ENCODE assay signal across 28 cellular contexts in genomic region chr2:24363306-24363705, GRCh38.
"Had no signal": no experiment of that assay in that cellular context is flagged by ENCODE, and none has a peak within 500 bp of the region (broad histone marks: within the 10 kb centered on the region; RNA-seq: fewer than 3 reads in every experiment).

No MANE protein-coding gene starts in this region.

- H3K4me3 Mint-ChIP-seq: activated CD4-positive, alpha-beta T cell treated with anti-CD3 and anti-CD28 coated beads, Interleukin-2, amount 10 ng/mL, durations not matched to agents 7 days and 5 days; activated CD8-positive, alpha-beta T cell treated with anti-CD3 and anti-CD28 coated beads for 36 hours; activated naive CD8-positive, alpha-beta T cell; mesothelial cell of epicardium; neural progenitor cell; stimulated activated naive B cell treated with anti-CD40 and anti-IgM and Interleukin-4, amounts not matched to agents 10 μg/mL and 1 μg/mL and 100 μg/mL, for 72 hours; T-helper 2 cell treated with Interferon-gamma antibody and Interleukin-4, amounts not matched to agents 5 μg/mL and 100 μg/mL, for 36 hours had no signal

- H3K27ac ChIP-seq: gastroesophageal sphincter, hepatocyte, neural progenitor cell, parathyroid adenoma, sigmoid colon, suprapubic skin had no signal

- H3K27me3 ChIP-seq: gastroesophageal sphincter, hepatocyte, sigmoid colon, suprapubic skin, tibial artery had no signal

- DNase-seq: activated CD4-positive, alpha-beta T cell treated with anti-CD3 and anti-CD28 coated beads, Interleukin-2, amount 10 ng/mL, durations not matched to agents 7 days and 5 days; activated CD8-positive, alpha-beta T cell treated with anti-CD3 and anti-CD28 coated beads for 36 hours; activated T-cell treated with anti-CD3 and anti-CD28 coated beads, Interleukin-2, amount 50 U/mL, for 48 hours; anterior cingulate cortex; effector CD8-positive, alpha-beta T cell; islet precursor cell; left ventricle myocardium superior; naive thymus-derived CD4-positive, alpha-beta T cell; occipital lobe; psoas muscle; sigmoid colon; small intestine; stimulated activated CD4-positive, alpha-beta T cell treated with anti-CD3 and anti-CD28 coated beads, Interleukin-1b, Interleukin-23, amount 100 ng/mL, for 48 hours; stimulated activated CD4-positive, alpha-beta T cell treated with anti-CD3 and anti-CD28 coated beads, Interleukin-4, amount 100 ng/mL, for 4 hours; stimulated activated CD8-positive, alpha-beta memory T cell treated with anti-CD3 and anti-CD28 coated beads, Interleukin-4, amount 100 ng/mL, for 48 hours; stimulated activated naive B cell treated with anti-CD40 and anti-IgM and Interleukin-4, amounts not matched to agents 10 μg/mL and 1 μg/mL and 100 μg/mL, for 72 hours; T-helper 1 cell; tibial artery had no signal

- H3K9me3 ChIP-seq: gastroesophageal sphincter, psoas muscle, sigmoid colon, suprapubic skin, tibial artery had no signal

- ATAC-seq: activated CD4-positive, CD25-positive, alpha-beta regulatory T cell treated with anti-CD3 and anti-CD28 coated beads, Interleukin-2, amount 50 U/mL, for 24 hours; activated CD8-positive, alpha-beta T cell treated with anti-CD3 and anti-CD28 coated beads for 36 hours; gastroesophageal sphincter; left ventricle myocardium superior; naive thymus-derived CD4-positive, alpha-beta T cell; psoas muscle; stimulated activated naive B cell treated with anti-CD40 and anti-IgM and Interleukin-4, amounts not matched to agents 10 μg/mL and 1 μg/mL and 100 μg/mL, for 72 hours had no signal

- H3K36me3 ChIP-seq: gastroesophageal sphincter, neural progenitor cell, sigmoid colon, suprapubic skin, tibial artery had no signal

- H3K9me3 Mint-ChIP-seq: activated CD4-positive, alpha-beta T cell treated with anti-CD3 and anti-CD28 coated beads, Interleukin-2, amount 10 ng/mL, durations not matched to agents 7 days and 5 days; activated CD8-positive, alpha-beta T cell treated with anti-CD3 and anti-CD28 coated beads for 36 hours; activated T-helper 2 cell treated with anti-CD3 and anti-CD28 coated beads, Interferon-gamma antibody, Interleukin-2, Interleukin-4, amounts not matched to agents 10 μg/mL and 5 μg/mL and 100 μg/mL, durations not matched to agents 14 hours and 24 hours and 36 hours; mesothelial cell of epicardium; neural progenitor cell; stimulated activated naive B cell treated with anti-CD40 and anti-IgM and Interleukin-4, amounts not matched to agents 10 μg/mL and 1 μg/mL and 100 μg/mL, for 72 hours; T-helper 2 cell treated with Interferon-gamma antibody and Interleukin-4, amounts not matched to agents 5 μg/mL and 100 μg/mL, for 36 hours had no signal

- H3K4me3 ChIP-seq: gastroesophageal sphincter, hepatocyte, neural progenitor cell, psoas muscle, sigmoid colon, suprapubic skin, tibial artery had no signal

- H3K27me3 Mint-ChIP-seq: activated CD8-positive, alpha-beta T cell treated with anti-CD3 and anti-CD28 coated beads for 36 hours; activated naive CD8-positive, alpha-beta T cell; stimulated activated naive B cell treated with anti-CD40 and anti-IgM and Interleukin-4, amounts not matched to agents 10 μg/mL and 1 μg/mL and 100 μg/mL, for 72 hours had no signal

- H3K36me3 Mint-ChIP-seq: activated naive CD8-positive, alpha-beta T cell; mesothelial cell of epicardium had no signal

- H3K27ac Mint-ChIP-seq: activated CD4-positive, alpha-beta T cell treated with anti-CD3 and anti-CD28 coated beads, Interleukin-2, amount 10 ng/mL, durations not matched to agents 7 days and 5 days; activated CD8-positive, alpha-beta T cell treated with anti-CD3 and anti-CD28 coated beads for 36 hours; activated naive CD8-positive, alpha-beta T cell; activated T-helper 2 cell treated with anti-CD3 and anti-CD28 coated beads, Interferon-gamma antibody, Interleukin-2, Interleukin-4, amounts not matched to agents 10 μg/mL and 5 μg/mL and 100 μg/mL, durations not matched to agents 14 hours and 24 hours and 36 hours; mesothelial cell of epicardium; neural progenitor cell; stimulated activated naive B cell treated with anti-CD40 and anti-IgM and Interleukin-4, amounts not matched to agents 10 μg/mL and 1 μg/mL and 100 μg/mL, for 72 hours; T-helper 2 cell treated with Interferon-gamma antibody and Interleukin-4, amounts not matched to agents 5 μg/mL and 100 μg/mL, for 36 hours had no signal
